15 cellular contexts compared by ENCODE assay signal in genomic region chr19:41221514-41222205, GRCh38. TPM values are rescaled to one million over a fixed set of nuclear protein-coding genes. Genes with fewer than 3 reads are reported as not detected.
DNase-seq lines count a peak whose midpoint lies in the region; FAIRE-seq and TF ChIP-seq lines count a peak whose summit lies in the region.
"Had no signal": no experiment of that assay in that cellular context is flagged by ENCODE, and none has a peak within 500 bp of the region (broad histone marks: within the 10 kb centered on the region; RNA-seq: fewer than 3 reads in every experiment).

No MANE protein-coding gene starts in this region.

- H3K4me3 ChIP-seq in GM23248 (peak overlapping the region; percentile 95), adipocyte (ENCODE audit: low read length) (peak overlapping the region; percentile 85), stomach (peak overlapping the region in 1 of 4 donors; percentile 74), Peyer's patch (peak overlapping the region in 1 of 4 donors; percentile 60), small intestine (ENCODE audit: low read depth in 1 of 2, low read length in 2 of 2) (no peak overlapping the region)

- H3F3A ChIP-seq in GM23248 (ENCODE audit: insufficient read depth), result peaks cover 58% of the 10 kb centered on the region

- H3K4me2 ChIP-seq in GM23248 (ENCODE audit: unreplicated experiment), result peak overlapping the region; percentile 95

- H3K9me3 Mint-ChIP-seq in glutamatergic neuron (ENCODE audit: unreplicated experiment), result peaks cover 3% of the 10 kb centered on the region
- H3K9me3 Mint-ChIP-seq: effector memory CD8-positive, alpha-beta T cell; stimulated activated effector memory CD8-positive, alpha-beta T cell treated with anti-CD3 and anti-CD28 coated beads, Interleukin-12 subunit alpha, Interleukin-12 subunit beta, amount 100 ng/mL, for 72 hours had no signal

- DNase-seq in GM23248, result no peak
- no peak for DNase-seq in adipocyte (ENCODE audit: low read depth)
- no peak for DNase-seq in glutamatergic neuron
- DNase-seq in stomach, result no peak
- no peak for DNase-seq in Peyer's patch
- no peak for DNase-seq in NCI-H2227 treated with DMSO at 0.1 percent for 48 hours (lab: John Stamatoyannopoulos, UW)
- DNase-seq in small intestine, result no peak
- no peak for DNase-seq in SHP77 (lab: John Stamatoyannopoulos, UW)
- DNase-seq: activated CD4-positive, CD25-positive, alpha-beta regulatory T cell; effector memory CD8-positive, alpha-beta T cell; hippocampal formation; NCI-H748 treated with DMSO at 0.1 percent for 48 hours had no signal

- no peak for TF ChIP-seq EP300 in stomach (IDR thresholded peaks at IDR 0.05)

- H3K27me3 ChIP-seq in GM23248 (replicated peaks; ENCODE audit: insufficient read depth), result no peaks in the 10 kb centered on the region
- H3K27me3 ChIP-seq in adipocyte (replicated peaks; ENCODE audit: control insufficient read depth, insufficient read depth, low read length), result no peaks in the 10 kb centered on the region
- H3K27me3 ChIP-seq in stomach, result peaks cover 0 to 37% (median 28%) of the 10 kb centered on the region in 3 donors
- no peaks in the 10 kb centered on the region for H3K27me3 ChIP-seq in Peyer's patch
- H3K27me3 ChIP-seq in small intestine (ENCODE audit: control insufficient read depth in 2 of 2, insufficient read depth in 2 of 2, low read length in 2 of 2), result no peaks in the 10 kb centered on the region

- H3K9me3 ChIP-seq in GM23248 (ENCODE audit: low read depth) (no peaks in the 10 kb centered on the region), adipocyte (ENCODE audit: control insufficient read depth, low read length) (no peaks in the 10 kb centered on the region), stomach (no peaks in the 10 kb centered on the region), Peyer's patch (no peaks in the 10 kb centered on the region), small intestine (ENCODE audit: control insufficient read depth, low read depth) (no peaks in the 10 kb centered on the region)

- H2AFZ ChIP-seq in GM23248, result no peak overlapping the region

- no peaks in the 10 kb centered on the region for H3K9me2 ChIP-seq in GM23248 (ENCODE audit: insufficient read depth)

- 81 to 84% methylated on average over 19 to 20 of the region's 20 CpGs for WGBS in GM23248 (ENCODE audit: low coverage in 1 of 2, low lambda C conversion rate in 2 of 2, missing lambda C conversion rate in 2 of 2), 2 experiments
- WGBS in stomach, 5 donors, result 86 to 89% (median 88%) methylated on average over 17 to 20 of the region's 20 CpGs
- WGBS in small intestine, 3 donors, result 80 to 89% (median 89%) methylated on average over 20 of the region's 20 CpGs

- H3K27me3 Mint-ChIP-seq in glutamatergic neuron (ENCODE audit: unreplicated experiment), result peaks cover 20% of the 10 kb centered on the region

- H3K36me3 ChIP-seq in GM23248 (ENCODE audit: low read depth) (peaks cover 22% of the 10 kb centered on the region), adipocyte (ENCODE audit: control insufficient read depth, insufficient read depth, low read length, severe bottlenecking) (peaks cover 25% of the 10 kb centered on the region), stomach (peaks cover 0 to 11% (median 5%) of the 10 kb centered on the region in 4 donors), Peyer's patch (no peaks in the 10 kb centered on the region), small intestine (ENCODE audit: control insufficient read depth in 2 of 2, insufficient read depth in 2 of 2, low read length in 2 of 2) (no peaks in the 10 kb centered on the region)

- peaks cover 61% of the 10 kb centered on the region for H3K79me2 ChIP-seq in GM23248 (ENCODE audit: insufficient read depth)

- peaks cover 6% of the 10 kb centered on the region for H3K36me3 Mint-ChIP-seq in glutamatergic neuron (ENCODE audit: unreplicated experiment)

- H3K27ac ChIP-seq in GM23248, result peak overlapping the region; percentile 92
- peak overlapping the region; percentile 10 to 94 (median 90) for H3K27ac ChIP-seq in stomach
- H3K27ac ChIP-seq in Peyer's patch, result peak overlapping the region in 1 of 4 donors; percentile 6
- peak overlapping the region in 1 of 2 donors; percentile 19 for H3K27ac ChIP-seq in small intestine (ENCODE audit: low read depth in 1 of 2, low read length in 1 of 2)
- H3K27ac ChIP-seq: C4-2B had no signal

- TF ChIP-seq POLR2A in stomach (IDR thresholded peaks at IDR 0.05) (no peak), Peyer's patch (IDR thresholded peaks at IDR 0.05) (no peak)

- FAIRE-seq in small intestine (lab: Jason Lieb, UNC), result no peak

- H3K4me1 Mint-ChIP-seq in glutamatergic neuron (ENCODE audit: low read depth, unreplicated experiment), result peaks cover 4% of the 10 kb centered on the region

- TF ChIP-seq CTCF in glutamatergic neuron (IDR thresholded peaks at IDR 0.05; ENCODE audit: partially characterized antibody, unreplicated experiment), result no peak
- no peak for TF ChIP-seq CTCF in stomach (IDR thresholded peaks at IDR 0.05)
- TF ChIP-seq CTCF in Peyer's patch (IDR thresholded peaks at IDR 0.05), result no peak

- no peak overlapping the region for H3K27ac Mint-ChIP-seq in glutamatergic neuron (ENCODE audit: unreplicated experiment)
- H3K27ac Mint-ChIP-seq: effector memory CD8-positive, alpha-beta T cell; stimulated activated effector memory CD8-positive, alpha-beta T cell treated with anti-CD3 and anti-CD28 coated beads, Interleukin-12 subunit alpha, Interleukin-12 subunit beta, amount 100 ng/mL, for 72 hours had no signal

- H3K4me3 Mint-ChIP-seq in glutamatergic neuron (ENCODE audit: unreplicated experiment), result peak overlapping the region; percentile 59
- H3K4me3 Mint-ChIP-seq: effector memory CD8-positive, alpha-beta T cell; stimulated activated effector memory CD8-positive, alpha-beta T cell treated with anti-CD3 and anti-CD28 coated beads, Interleukin-12 subunit alpha, Interleukin-12 subunit beta, amount 100 ng/mL, for 72 hours had no signal

- H3K9ac ChIP-seq in GM23248, result peak overlapping the region; percentile 97
- H3K9ac ChIP-seq in adipocyte (ENCODE audit: low read length), result peak overlapping the region; percentile 87

- in situ Hi-C loops in GM23248 (cut with MboI), result no loop called here

- no peaks in the 10 kb centered on the region for H4K20me1 ChIP-seq in GM23248 (ENCODE audit: insufficient read depth)

- intact Hi-C loops in stomach (cut with DNase I; ENCODE audit: low total_unique reads), result loop anchor here (5.0 kb wide), 1 partner anchor 36 kb away; no protein-coding TSS in a partner anchor

- H3K4me1 ChIP-seq in GM23248 (ENCODE audit: insufficient read depth), result peaks cover 50% of the 10 kb centered on the region
- H3K4me1 ChIP-seq in adipocyte (ENCODE audit: control insufficient read depth, insufficient read depth, low read length), result peaks cover 56% of the 10 kb centered on the region
- H3K4me1 ChIP-seq in stomach, result peaks cover 13 to 72% (median 49%) of the 10 kb centered on the region in 4 donors
- H3K4me1 ChIP-seq in Peyer's patch, result peaks cover 0 to 8% (median 4%) of the 10 kb centered on the region in 4 donors
- no peaks in the 10 kb centered on the region for H3K4me1 ChIP-seq in small intestine (ENCODE audit: control insufficient read depth in 2 of 2, insufficient read depth in 1 of 2, low read depth in 1 of 2, low read length in 1 of 2)

RNA-seq across cellular contexts. Expression of gene AXL, which starts 2.6 kb away (rescaled TPM):
- total RNA-seq in GM23248 (2014; rRNA removed; shearing (Covaris generic)), result 401 and 421 TPM in 2 replicates
- polyA plus RNA-seq in GM23248 (2016; fragmentation: Nextera tagmentation; extraction: Ambion mirVana) (340 and 348 TPM in 2 replicates), stomach (1 to 10 TPM; 6.1 to 8.4 (median 7.0) TPM), small intestine (10 to 100 TPM in 1 of 3 donors, 1 to 10 TPM in 1, under 1 TPM in 1; 0.67 to 12.0 (median 2.2) TPM)
- total RNA-seq in glutamatergic neuron (ENCODE audit: unreplicated experiment) (not detected), stomach (10 to 100 TPM; 14.8 to 48.7 (median 38.9) TPM), Peyer's patch (10 to 100 TPM in 3 of 4 donors, 1 to 10 TPM in 1; 7.2 to 46.2 (median 24.2) TPM)

RNA-seq across cellular contexts. Expression of gene CYP2S1, which starts 28.6 kb away (rescaled TPM):
- 0.13 TPM in 1 of 2 replicates, not detected in the other for total RNA-seq in GM23248 (2014; rRNA removed; shearing (Covaris generic))
- polyA plus RNA-seq in GM23248 (2016; fragmentation: Nextera tagmentation; extraction: Ambion mirVana), result not detected in 2 replicates
- total RNA-seq in glutamatergic neuron (ENCODE audit: unreplicated experiment), result 6.0 TPM
- total RNA-seq in stomach, result 10 to 100 TPM; 13.4 to 85.3 (median 39.7) TPM
- 10 to 100 TPM in 2 of 3 donors, 1 to 10 TPM in 1; 7.9 to 19.9 (median 15.5) TPM for polyA plus RNA-seq in stomach
- 100 to 1,000 TPM in 1 of 4 donors, 10 to 100 TPM in 2, 1 to 10 TPM in 1; 4.1 to 147 (median 67.1) TPM for total RNA-seq in Peyer's patch
- 10 to 100 TPM; 33.7 to 76.7 (median 57.0) TPM for polyA plus RNA-seq in small intestine
- total RNA-seq: lung microvascular endothelial cell had no signal

RNA-seq across cellular contexts. Expression of gene HNRNPUL1, which starts 42.5 kb away (rescaled TPM):
- 107 and 111 TPM in 2 replicates for total RNA-seq in GM23248 (2014; rRNA removed; shearing (Covaris generic))
- polyA plus RNA-seq in GM23248 (2016; fragmentation: Nextera tagmentation; extraction: Ambion mirVana) (105 and 112 TPM in 2 replicates), stomach (10 to 100 TPM; 64.2 to 89.0 (median 84.0) TPM), small intestine (100 to 1,000 TPM in 1 of 3 donors, 10 to 100 TPM in 2; 76.3 to 117 (median 80.8) TPM)
- total RNA-seq in glutamatergic neuron (ENCODE audit: unreplicated experiment) (201 TPM), stomach (100 to 1,000 TPM in 3 of 5 donors, 10 to 100 TPM in 2; 47.8 to 319 (median 104) TPM), Peyer's patch (100 to 1,000 TPM; 123 to 244 (median 167) TPM)

Comparison
In these comparisons a context has a peak if more than half of its experiments do, and no peak if none do; other contexts are left out.
1. H3K4me3 ChIP-seq: peak in GM23248 (single experiment) and adipocyte (single experiment); none in small intestine (0 of 2).